1 cellular context compared by ENCODE assay signal in genomic region chr11:2273771-2274170, GRCh38.
A peak's percentile ranks its signal among the peaks of the same experiment; 100 is the strongest.
TF ChIP-seq lines count a peak whose summit lies in the region.

No MANE protein-coding gene starts in this region.

TF ChIP-seq in HepG2, 621 proteins besides CTCF, POLR2A, EP300 and RAD21:
- TF ChIP-seq, protein P1, sequence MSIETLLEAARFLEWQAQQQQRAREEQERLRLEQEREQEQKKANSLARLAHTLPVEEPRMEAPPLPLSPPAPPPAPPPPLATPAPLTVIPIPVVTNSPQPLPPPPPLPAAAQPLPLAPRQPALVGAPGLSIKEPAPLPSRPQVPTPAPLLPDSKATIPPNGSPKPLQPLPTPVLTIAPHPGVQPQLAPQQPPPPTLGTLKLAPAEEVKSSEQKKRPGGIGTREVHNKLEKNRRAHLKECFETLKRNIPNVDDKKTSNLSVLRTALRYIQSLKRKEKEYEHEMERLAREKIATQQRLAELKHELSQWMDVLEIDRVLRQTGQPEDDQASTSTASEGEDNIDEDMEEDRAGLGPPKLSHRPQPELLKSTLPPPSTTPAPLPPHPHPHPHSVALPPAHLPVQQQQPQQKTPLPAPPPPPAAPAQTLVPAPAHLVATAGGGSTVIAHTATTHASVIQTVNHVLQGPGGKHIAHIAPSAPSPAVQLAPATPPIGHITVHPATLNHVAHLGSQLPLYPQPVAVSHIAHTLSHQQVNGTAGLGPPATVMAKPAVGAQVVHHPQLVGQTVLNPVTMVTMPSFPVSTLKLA (IDR thresholded peaks at IDR 0.05): peak; percentile 86
- no peak for TF ChIP-seq ELF1 (CRISPR knock-in tag; IDR thresholded peaks at IDR 0.05)
- TF ChIP-seq, protein P2, sequence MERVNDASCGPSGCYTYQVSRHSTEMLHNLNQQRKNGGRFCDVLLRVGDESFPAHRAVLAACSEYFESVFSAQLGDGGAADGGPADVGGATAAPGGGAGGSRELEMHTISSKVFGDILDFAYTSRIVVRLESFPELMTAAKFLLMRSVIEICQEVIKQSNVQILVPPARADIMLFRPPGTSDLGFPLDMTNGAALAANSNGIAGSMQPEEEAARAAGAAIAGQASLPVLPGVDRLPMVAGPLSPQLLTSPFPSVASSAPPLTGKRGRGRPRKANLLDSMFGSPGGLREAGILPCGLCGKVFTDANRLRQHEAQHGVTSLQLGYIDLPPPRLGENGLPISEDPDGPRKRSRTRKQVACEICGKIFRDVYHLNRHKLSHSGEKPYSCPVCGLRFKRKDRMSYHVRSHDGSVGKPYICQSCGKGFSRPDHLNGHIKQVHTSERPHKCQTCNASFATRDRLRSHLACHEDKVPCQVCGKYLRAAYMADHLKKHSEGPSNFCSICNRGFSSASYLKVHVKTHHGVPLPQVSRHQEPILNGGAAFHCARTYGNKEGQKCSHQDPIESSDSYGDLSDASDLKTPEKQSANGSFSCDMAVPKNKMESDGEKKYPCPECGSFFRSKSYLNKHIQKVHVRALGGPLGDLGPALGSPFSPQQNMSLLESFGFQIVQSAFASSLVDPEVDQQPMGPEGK (CRISPR knock-in tag; IDR thresholded peaks at IDR 0.05): no peak
